Comparison of ENCODE assay signal across 8 cellular contexts in the genomic region with DNA sequence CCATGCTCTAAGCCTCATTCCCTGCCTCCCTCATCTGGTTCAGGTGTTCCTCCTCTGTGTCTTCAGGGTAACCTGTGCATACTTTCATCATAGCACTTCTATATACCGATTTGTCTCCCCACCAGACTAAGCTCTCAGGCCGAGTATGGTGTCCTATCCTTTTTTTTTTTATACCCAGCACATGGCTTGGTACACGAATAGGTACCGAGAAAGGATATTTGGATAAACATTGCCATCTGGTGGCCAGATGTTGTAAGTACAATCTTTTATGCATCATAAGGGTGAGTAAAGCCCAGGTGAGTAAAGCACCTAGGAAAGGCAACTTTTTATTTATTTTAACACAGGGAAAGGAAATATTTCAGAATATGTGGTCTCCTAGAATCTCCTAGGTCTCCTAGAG.
DNase-seq lines count a peak whose midpoint lies in the region; ATAC-seq, FAIRE-seq and TF ChIP-seq lines count a peak whose summit lies in the region.

No MANE protein-coding gene starts in this region.

- no peaks in the 10 kb centered on the region for H3K4me1 ChIP-seq in CD8-positive, alpha-beta T cell (ENCODE audit: insufficient read depth, low read length)
- H3K4me1 ChIP-seq in OCI-LY1 (ENCODE audit: insufficient read depth, low read length, severe bottlenecking), result no peaks in the 10 kb centered on the region
- no peaks in the 10 kb centered on the region for H3K4me1 ChIP-seq in HepG2 (ENCODE audit: insufficient read depth, low read length)

- no peak for TF ChIP-seq EP300 in HepG2 (IDR thresholded peaks at IDR 0.05; ENCODE audit: low read depth in 2 of 2, low read length in 2 of 2)
- no peak for TF ChIP-seq EP300 in HepG2 (CRISPR knock-in tag; IDR thresholded peaks at IDR 0.05; ENCODE audit: borderline replicate concordance)

- in situ Hi-C loops in GM13976 (cut with MboI; ENCODE audit: low sequenced_read_pairs, unreplicated experiment), result no loop called here
- in situ Hi-C loops in HepG2 (cut with HindIII; ENCODE audit: extremely low pct_ligation_motif_present, low pct_unique_long_range_greater_than_20kb), result no loop called here

- H4K20me1 ChIP-seq in OCI-LY1 (ENCODE audit: insufficient read depth, low read length) (no peaks in the 10 kb centered on the region), HepG2 (ENCODE audit: insufficient read depth, low read length) (no peaks in the 10 kb centered on the region)

- 0% methylated on average over 4 of the region's 4 CpGs for WGBS in HepG2 (ENCODE audit: low lambda C conversion rate)

- H3K27me3 ChIP-seq in CD8-positive, alpha-beta T cell (ENCODE audit: insufficient read depth, low read length), result no peaks in the 10 kb centered on the region
- H3K27me3 ChIP-seq in OCI-LY1 (ENCODE audit: insufficient read depth, low read length) (no peaks in the 10 kb centered on the region), HepG2 (ENCODE audit: control insufficient read depth in 1 of 2, insufficient read depth in 2 of 2, low read length in 2 of 2) (no peaks in the 10 kb centered on the region)

- no peaks in the 10 kb centered on the region for H3K27me3 Mint-ChIP-seq in CD8-positive, alpha-beta T cell (ENCODE audit: low read depth)
- peaks cover 1% of the 10 kb centered on the region for H3K27me3 Mint-ChIP-seq in activated T-helper 2 cell treated with anti-CD3 and anti-CD28 coated beads, Interferon-gamma antibody, Interleukin-2, Interleukin-4, amounts not matched to agents 10 μg/mL and 5 μg/mL and 100 μg/mL, durations not matched to agents 14 hours and 24 hours and 36 hours (ENCODE audit: low read depth)

- H3K9ac ChIP-seq in OCI-LY1 (ENCODE audit: low read length) (no peak overlapping the region), HepG2 (ENCODE audit: insufficient read depth, low read depth, low read length) (no peak overlapping the region)

- DNase-seq in CD8-positive, alpha-beta T cell, result peak in 2 of 7 experiments; percentile 0 to 29
- peak; percentile 43 for DNase-seq in GM13976 (ENCODE audit: low spot score)
- DNase-seq in brain pericyte (ENCODE audit: low read depth, low spot score), result peak; percentile 0
- peak; percentile 47 for DNase-seq in HepG2 (ENCODE audit: low spot score)
- no peak for DNase-seq in activated T-helper 2 cell treated with anti-CD3 and anti-CD28 coated beads, Interferon-gamma antibody, Interleukin-2, Interleukin-4, amounts not matched to agents 10 μg/mL and 5 μg/mL and 100 μg/mL, durations not matched to agents 14 hours and 24 hours and 36 hours (ENCODE audit: low spot score)

- H3K4me2 ChIP-seq in OCI-LY1 (ENCODE audit: low read length) (no peak overlapping the region), HepG2 (ENCODE audit: low read depth, low read length) (no peak overlapping the region)

- intact Hi-C loops in CD8-positive, alpha-beta T cell (cut with DNase I, micrococcal nuclease), result loop anchor here (1.0 to 10.0 kb wide), 9 partner anchors 117 to 1409 kb away; a partner anchor contains a TSS
- intact Hi-C loops in HepG2 (cut with micrococcal nuclease; ENCODE audit: unreplicated experiment), result loop anchor here (5.0 kb wide), 1 partner anchor 237 kb away; no protein-coding TSS in a partner anchor
- intact Hi-C loops in activated T-helper 2 cell treated with anti-CD3 and anti-CD28 coated beads, Interferon-gamma antibody, Interleukin-2, Interleukin-4, amounts not matched to agents 10 μg/mL and 5 μg/mL and 100 μg/mL, durations not matched to agents 14 hours and 24 hours and 36 hours (cut with micrococcal nuclease), result loop anchor here (1.0 to 10.0 kb wide), 3 partner anchors 117 to 999 kb away; a partner anchor contains a TSS

- peak; percentile 71 for ATAC-seq in CD8-positive, alpha-beta T cell
- ATAC-seq in HG03354 (IDR thresholded peaks at IDR 0.05; ENCODE audit: poor library complexity, severe bottlenecking, unreplicated experiment) (peak; percentile 93), HepG2 (peak; percentile 56; the same call in 2 of the 3 replicates), HG02678 (IDR thresholded peaks at IDR 0.05; ENCODE audit: unreplicated experiment) (no peak)

- no peak overlapping the region for H3K4me3 ChIP-seq in CD8-positive, alpha-beta T cell (ENCODE audit: low read depth, low read length)
- H3K4me3 ChIP-seq in OCI-LY1 (ENCODE audit: low read depth, low read length, poor library complexity, severe bottlenecking) (no peak overlapping the region), HepG2 (replicated peaks in 1 of 3; ENCODE audit: insufficient read depth in 1 of 3, low read depth in 2 of 3, low read length in 3 of 3) (no peak overlapping the region)

- no peak overlapping the region for H3K27ac Mint-ChIP-seq in CD8-positive, alpha-beta T cell
- H3K27ac Mint-ChIP-seq in activated T-helper 2 cell treated with anti-CD3 and anti-CD28 coated beads, Interferon-gamma antibody, Interleukin-2, Interleukin-4, amounts not matched to agents 10 μg/mL and 5 μg/mL and 100 μg/mL, durations not matched to agents 14 hours and 24 hours and 36 hours, result no peak overlapping the region

- TF ChIP-seq POLR2A in HepG2 (IDR thresholded peaks at IDR 0.05; ENCODE audit: insufficient read depth in 1 of 2, low read depth in 2 of 2, low read length in 2 of 2), result no peak

- H2AFZ ChIP-seq in OCI-LY1 (ENCODE audit: low read length) (no peak overlapping the region), HepG2 (ENCODE audit: low read length) (no peak overlapping the region)

- H3K4me3 Mint-ChIP-seq in CD8-positive, alpha-beta T cell, result no peak overlapping the region
- H3K4me3 Mint-ChIP-seq in activated T-helper 2 cell treated with anti-CD3 and anti-CD28 coated beads, Interferon-gamma antibody, Interleukin-2, Interleukin-4, amounts not matched to agents 10 μg/mL and 5 μg/mL and 100 μg/mL, durations not matched to agents 14 hours and 24 hours and 36 hours (ENCODE audit: low read depth), result no peak overlapping the region

- peaks cover 2% of the 10 kb centered on the region for H3K9me3 Mint-ChIP-seq in CD8-positive, alpha-beta T cell
- peaks cover 7% of the 10 kb centered on the region for H3K9me3 Mint-ChIP-seq in activated T-helper 2 cell treated with anti-CD3 and anti-CD28 coated beads, Interferon-gamma antibody, Interleukin-2, Interleukin-4, amounts not matched to agents 10 μg/mL and 5 μg/mL and 100 μg/mL, durations not matched to agents 14 hours and 24 hours and 36 hours

- CTCF ChIA-PET in CD8-positive, alpha-beta T cell (lab: Charles Lee), result interaction anchor here (0.6 to 1.7 kb wide), 6 partner anchors 10 to 999 kb away, joined by 3 to 6 read pairs (median 3); no protein-coding TSS in a partner anchor
- CTCF ChIA-PET in HepG2 (lab: Yijun Ruan, JAX; ENCODE audit: low intra/inter-chr PET ratio, low total read pairs), result no interaction called here

- H3F3A ChIP-seq in OCI-LY1 (ENCODE audit: insufficient read depth, low read length), result no peaks in the 10 kb centered on the region

- peak; percentile 63 for TF ChIP-seq CTCF in CD8-positive, alpha-beta T cell (IDR thresholded peaks at IDR 0.05)
- TF ChIP-seq CTCF in GM13976 (IDR thresholded peaks at IDR 0.05; ENCODE audit: borderline replicate concordance, control extremely low read depth, extremely low read depth, insufficient read depth, missing control alignments) (peak; percentile 37), OCI-LY1 (IDR thresholded peaks at IDR 0.05; ENCODE audit: low read length) (peak; percentile 55; the same call in 1 of the 2 replicates), HepG2 (CRISPR knock-in tag; IDR thresholded peaks at IDR 0.05) (peak; percentile 53)

- FAIRE-seq in HepG2 (lab: Jason Lieb, UNC), result peak; percentile 77

- H3K4me1 Mint-ChIP-seq in CD8-positive, alpha-beta T cell (ENCODE audit: low read depth), result no peaks in the 10 kb centered on the region
- H3K4me1 Mint-ChIP-seq in activated T-helper 2 cell treated with anti-CD3 and anti-CD28 coated beads, Interferon-gamma antibody, Interleukin-2, Interleukin-4, amounts not matched to agents 10 μg/mL and 5 μg/mL and 100 μg/mL, durations not matched to agents 14 hours and 24 hours and 36 hours (ENCODE audit: low read depth), result no peaks in the 10 kb centered on the region

- POLR2A ChIA-PET in CD8-positive, alpha-beta T cell (lab: Charles Lee), result no interaction called here
- POLR2A ChIA-PET in HepG2 (lab: Yijun Ruan, JAX), result no interaction called here

- no TSS peak for BruUV-seq in HepG2 (replicated peaks; lab: Mats Ljungman, UMichigan)

- H3K27ac ChIP-seq in CD8-positive, alpha-beta T cell (ENCODE audit: low read depth, low read length), result no peak overlapping the region
- H3K27ac ChIP-seq in OCI-LY1 (ENCODE audit: low read depth, low read length, poor library complexity, severe bottlenecking), result no peak overlapping the region
- no peak overlapping the region for H3K27ac ChIP-seq in HepG2 (ENCODE audit: extremely low read length, insufficient read depth, low read length)

- H3K36me3 Mint-ChIP-seq in CD8-positive, alpha-beta T cell, result peaks cover 13% of the 10 kb centered on the region
- H3K36me3 Mint-ChIP-seq in activated T-helper 2 cell treated with anti-CD3 and anti-CD28 coated beads, Interferon-gamma antibody, Interleukin-2, Interleukin-4, amounts not matched to agents 10 μg/mL and 5 μg/mL and 100 μg/mL, durations not matched to agents 14 hours and 24 hours and 36 hours (ENCODE audit: low read depth), result peaks cover 3% of the 10 kb centered on the region

- peak; percentile 27; the same call in 1 of the 2 replicates for TF ChIP-seq RAD21 in HepG2 (CRISPR knock-in tag; IDR thresholded peaks at IDR 0.05)

- H3K79me2 ChIP-seq in OCI-LY1 (ENCODE audit: insufficient read depth, low read length) (no peaks in the 10 kb centered on the region), HepG2 (ENCODE audit: insufficient read depth, low read length) (no peaks in the 10 kb centered on the region)

- H3K9me2 ChIP-seq in OCI-LY1 (ENCODE audit: low read depth, low read length), result no peaks in the 10 kb centered on the region

- H3K9me3 ChIP-seq in CD8-positive, alpha-beta T cell (ENCODE audit: low read length), result no peaks in the 10 kb centered on the region
- H3K9me3 ChIP-seq in OCI-LY1 (ENCODE audit: low read length) (peaks cover 3% of the 10 kb centered on the region; the same call in 1 of the 2 replicates), HepG2 (ENCODE audit: low read length) (peaks cover 5% of the 10 kb centered on the region)

- H3K36me3 ChIP-seq in CD8-positive, alpha-beta T cell (ENCODE audit: insufficient read depth, low read length), result no peaks in the 10 kb centered on the region
- H3K36me3 ChIP-seq in OCI-LY1 (ENCODE audit: insufficient read depth, low read length), result no peaks in the 10 kb centered on the region
- no peaks in the 10 kb centered on the region for H3K36me3 ChIP-seq in HepG2 (replicated peaks in 1 of 2; ENCODE audit: control insufficient read depth in 1 of 2, insufficient read depth in 2 of 2, low read length in 2 of 2)

TF ChIP-seq in HepG2, 621 proteins besides CTCF, POLR2A, EP300 and RAD21 (continues in another document):
- TF ChIP-seq GATAD2A (CRISPR knock-in tag; IDR thresholded peaks at IDR 0.05) (no peak), STAG1 (CRISPR knock-in tag; IDR thresholded peaks at IDR 0.05) (peak; percentile 59)
